11 cellular contexts compared by ENCODE assay signal in genomic region chr5:81335946-81336345, GRCh38. TPM values are rescaled to one million over a fixed set of nuclear protein-coding genes. Genes with fewer than 3 reads are reported as not detected.
"Had no signal": no experiment of that assay in that cellular context is flagged by ENCODE, and none has a peak within 500 bp of the region (broad histone marks: within the 10 kb centered on the region; RNA-seq: fewer than 3 reads in every experiment).

No MANE protein-coding gene starts in this region.

- H3K4me1 ChIP-seq: HAP-1 had no signal

- H3K9me3 ChIP-seq: HAP-1 had no signal

- H3K4me3 ChIP-seq: GM23248, HAP-1 had no signal

- H3K36me3 ChIP-seq: HAP-1 had no signal

- H3K4me3 Mint-ChIP-seq: H9, HFFc6 had no signal

- H3K27ac ChIP-seq: GM23248 had no signal

- H3K27ac Mint-ChIP-seq: H9, HFFc6 had no signal

- H3K9ac ChIP-seq: GM23248 had no signal

- H2AFZ ChIP-seq: GM23248 had no signal

- H3K9me3 Mint-ChIP-seq: H9, HFFc6 had no signal

- FAIRE-seq: H1, H54 had no signal

- DNase-seq: GM23248, GOT3, H7, H9, HCEC 1CT, HFFc6 had no signal

- ATAC-seq: HCT116 had no signal

- H3K4me1 Mint-ChIP-seq: H9 had no signal

RNA-seq across cellular contexts. Expression of gene ACOT12, which starts 58.0 kb away (rescaled TPM):
- total RNA-seq: GM23248, H1, H4, H7, H9, HFFc6 had no signal
- polyA plus RNA-seq: GM23248 had no signal
